ENCODE assay signal across 1 cellular context in the genomic region with DNA sequence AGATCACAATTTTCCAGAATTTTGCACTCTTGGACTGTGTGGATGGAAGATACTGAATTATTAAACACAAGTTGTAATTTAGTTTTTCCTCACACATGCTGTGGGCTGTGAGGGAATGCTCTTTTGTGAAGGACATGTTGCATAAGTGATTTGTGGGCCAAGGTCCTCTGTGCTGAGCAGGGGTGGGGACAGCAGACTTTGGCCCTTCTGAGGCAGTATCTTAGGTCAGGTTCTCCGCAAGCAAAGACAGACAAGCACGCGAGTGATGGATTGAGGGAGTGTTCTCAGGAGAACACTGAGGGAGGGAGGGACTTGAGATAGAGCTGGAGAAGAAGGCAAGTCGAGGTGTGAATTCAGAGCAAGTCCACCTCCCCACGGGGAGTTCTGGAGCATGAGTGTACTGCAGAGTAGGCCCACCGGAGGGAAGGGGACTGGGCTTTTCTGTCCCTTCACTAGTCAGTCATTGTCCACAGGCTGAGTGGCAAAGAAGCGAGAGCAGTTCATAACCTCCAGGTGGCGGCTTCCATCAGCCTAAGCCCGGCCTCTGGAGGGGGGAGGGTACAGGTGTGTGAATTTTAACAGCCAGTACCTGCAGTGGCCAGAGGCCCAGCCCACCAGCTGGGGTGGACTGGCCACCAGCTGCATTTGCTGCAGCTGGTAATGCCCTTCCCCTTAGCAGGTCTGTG.
A peak's percentile ranks its signal among the peaks of the same experiment; 100 is the strongest.
TF ChIP-seq lines count a peak whose summit lies in the region.

No MANE protein-coding gene starts in this region.

TF ChIP-seq in HepG2, 621 proteins besides CTCF, POLR2A, EP300 and RAD21 (continued from another document and continues in another):
- TF ChIP-seq EED (CRISPR knock-in tag; IDR thresholded peaks at IDR 0.05) (no peak), ZNF432 (CRISPR knock-in tag; IDR thresholded peaks at IDR 0.05; ENCODE audit: borderline replicate concordance) (no peak), SSRP1 (CRISPR knock-in tag; IDR thresholded peaks at IDR 0.05) (no peak), ZNF180 (CRISPR knock-in tag; IDR thresholded peaks at IDR 0.05; ENCODE audit: borderline replicate concordance, low read depth) (no peak), ZSCAN20 (CRISPR knock-in tag; IDR thresholded peaks at IDR 0.05; ENCODE audit: borderline replicate concordance) (no peak), ZNF260 (CRISPR knock-in tag; IDR thresholded peaks at IDR 0.05; ENCODE audit: borderline replicate concordance, low read depth) (no peak), SMC3 (IDR thresholded peaks at IDR 0.05; ENCODE audit: low read length) (no peak), GATAD2A (CRISPR knock-in tag; IDR thresholded peaks at IDR 0.05) (peak; percentile 77), NFATC3 (CRISPR knock-in tag; IDR thresholded peaks at IDR 0.05) (no peak), ZNF33A (CRISPR knock-in tag; IDR thresholded peaks at IDR 0.05; ENCODE audit: borderline replicate concordance) (no peak), MAFG (CRISPR knock-in tag; IDR thresholded peaks at IDR 0.05) (no peak), FOSL2 (CRISPR knock-in tag; IDR thresholded peaks at IDR 0.05) (0 out of 2 replicates have a peak, but pooled peaks have one; percentile 10), U2AF2 (IDR thresholded peaks at IDR 0.05; ENCODE audit: low read depth, low read length) (no peak), ZNF577 (CRISPR knock-in tag; IDR thresholded peaks at IDR 0.05; ENCODE audit: borderline replicate concordance, low read depth) (no peak), SRSF1 (optimal IDR thresholded peaks at IDR 0.05; ENCODE audit: low read depth, low read length) (no peak), SP2 (CRISPR knock-in tag; IDR thresholded peaks at IDR 0.05) (no peak)
- TF ChIP-seq, protein P1, sequence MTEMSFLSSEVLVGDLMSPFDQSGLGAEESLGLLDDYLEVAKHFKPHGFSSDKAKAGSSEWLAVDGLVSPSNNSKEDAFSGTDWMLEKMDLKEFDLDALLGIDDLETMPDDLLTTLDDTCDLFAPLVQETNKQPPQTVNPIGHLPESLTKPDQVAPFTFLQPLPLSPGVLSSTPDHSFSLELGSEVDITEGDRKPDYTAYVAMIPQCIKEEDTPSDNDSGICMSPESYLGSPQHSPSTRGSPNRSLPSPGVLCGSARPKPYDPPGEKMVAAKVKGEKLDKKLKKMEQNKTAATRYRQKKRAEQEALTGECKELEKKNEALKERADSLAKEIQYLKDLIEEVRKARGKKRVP (CRISPR knock-in tag; IDR thresholded peaks at IDR 0.05): no peak
- TF ChIP-seq, protein P2, sequence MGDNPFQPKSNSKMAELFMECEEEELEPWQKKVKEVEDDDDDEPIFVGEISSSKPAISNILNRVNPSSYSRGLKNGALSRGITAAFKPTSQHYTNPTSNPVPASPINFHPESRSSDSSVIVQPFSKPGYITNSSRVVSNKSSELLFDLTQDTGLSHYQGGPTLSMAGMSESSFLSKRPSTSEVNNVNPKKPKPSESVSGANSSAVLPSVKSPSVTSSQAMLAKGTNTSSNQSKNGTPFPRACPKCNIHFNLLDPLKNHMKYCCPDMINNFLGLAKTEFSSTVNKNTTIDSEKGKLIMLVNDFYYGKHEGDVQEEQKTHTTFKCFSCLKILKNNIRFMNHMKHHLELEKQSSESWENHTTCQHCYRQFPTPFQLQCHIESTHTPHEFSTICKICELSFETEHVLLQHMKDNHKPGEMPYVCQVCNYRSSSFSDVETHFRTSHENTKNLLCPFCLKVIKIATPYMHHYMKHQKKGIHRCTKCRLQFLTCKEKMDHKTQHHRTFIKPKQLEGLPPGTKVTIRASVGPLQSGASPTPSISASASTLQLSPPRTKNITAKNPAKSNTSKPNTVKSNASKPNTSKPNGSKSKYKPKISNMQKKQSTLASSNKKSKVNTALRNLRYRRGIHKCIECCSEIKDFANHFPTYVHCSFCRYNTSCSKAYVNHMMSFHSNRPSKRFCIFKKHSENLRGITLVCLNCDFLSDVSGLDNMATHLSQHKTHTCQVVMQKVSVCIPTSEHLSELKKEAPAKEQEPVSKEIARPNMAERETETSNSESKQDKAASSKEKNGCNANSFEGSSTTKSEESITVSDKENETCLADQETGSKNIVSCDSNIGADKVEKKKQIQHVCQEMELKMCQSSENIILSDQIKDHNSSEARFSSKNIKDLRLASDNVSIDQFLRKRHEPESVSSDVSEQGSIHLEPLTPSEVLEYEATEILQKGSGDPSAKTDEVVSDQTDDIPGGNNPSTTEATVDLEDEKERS (CRISPR knock-in tag; IDR thresholded peaks at IDR 0.05): no peak
- TF ChIP-seq, protein P3, sequence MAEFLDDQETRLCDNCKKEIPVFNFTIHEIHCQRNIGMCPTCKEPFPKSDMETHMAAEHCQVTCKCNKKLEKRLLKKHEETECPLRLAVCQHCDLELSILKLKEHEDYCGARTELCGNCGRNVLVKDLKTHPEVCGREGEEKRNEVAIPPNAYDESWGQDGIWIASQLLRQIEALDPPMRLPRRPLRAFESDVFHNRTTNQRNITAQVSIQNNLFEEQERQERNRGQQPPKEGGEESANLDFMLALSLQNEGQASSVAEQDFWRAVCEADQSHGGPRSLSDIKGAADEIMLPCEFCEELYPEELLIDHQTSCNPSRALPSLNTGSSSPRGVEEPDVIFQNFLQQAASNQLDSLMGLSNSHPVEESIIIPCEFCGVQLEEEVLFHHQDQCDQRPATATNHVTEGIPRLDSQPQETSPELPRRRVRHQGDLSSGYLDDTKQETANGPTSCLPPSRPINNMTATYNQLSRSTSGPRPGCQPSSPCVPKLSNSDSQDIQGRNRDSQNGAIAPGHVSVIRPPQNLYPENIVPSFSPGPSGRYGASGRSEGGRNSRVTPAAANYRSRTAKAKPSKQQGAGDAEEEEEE (CRISPR knock-in tag; IDR thresholded peaks at IDR 0.05; ENCODE audit: borderline replicate concordance): no peak
- TF ChIP-seq, protein P4, sequence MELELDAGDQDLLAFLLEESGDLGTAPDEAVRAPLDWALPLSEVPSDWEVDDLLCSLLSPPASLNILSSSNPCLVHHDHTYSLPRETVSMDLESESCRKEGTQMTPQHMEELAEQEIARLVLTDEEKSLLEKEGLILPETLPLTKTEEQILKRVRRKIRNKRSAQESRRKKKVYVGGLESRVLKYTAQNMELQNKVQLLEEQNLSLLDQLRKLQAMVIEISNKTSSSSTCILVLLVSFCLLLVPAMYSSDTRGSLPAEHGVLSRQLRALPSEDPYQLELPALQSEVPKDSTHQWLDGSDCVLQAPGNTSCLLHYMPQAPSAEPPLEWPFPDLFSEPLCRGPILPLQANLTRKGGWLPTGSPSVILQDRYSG (CRISPR knock-in tag; IDR thresholded peaks at IDR 0.05): no peak
- TF ChIP-seq, protein P5, sequence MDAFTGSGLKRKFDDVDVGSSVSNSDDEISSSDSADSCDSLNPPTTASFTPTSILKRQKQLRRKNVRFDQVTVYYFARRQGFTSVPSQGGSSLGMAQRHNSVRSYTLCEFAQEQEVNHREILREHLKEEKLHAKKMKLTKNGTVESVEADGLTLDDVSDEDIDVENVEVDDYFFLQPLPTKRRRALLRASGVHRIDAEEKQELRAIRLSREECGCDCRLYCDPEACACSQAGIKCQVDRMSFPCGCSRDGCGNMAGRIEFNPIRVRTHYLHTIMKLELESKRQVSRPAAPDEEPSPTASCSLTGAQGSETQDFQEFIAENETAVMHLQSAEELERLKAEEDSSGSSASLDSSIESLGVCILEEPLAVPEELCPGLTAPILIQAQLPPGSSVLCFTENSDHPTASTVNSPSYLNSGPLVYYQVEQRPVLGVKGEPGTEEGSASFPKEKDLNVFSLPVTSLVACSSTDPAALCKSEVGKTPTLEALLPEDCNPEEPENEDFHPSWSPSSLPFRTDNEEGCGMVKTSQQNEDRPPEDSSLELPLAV (CRISPR knock-in tag; conservative IDR thresholded peaks at IDR 0.05; ENCODE audit: low read depth): no peak
- TF ChIP-seq, protein P6, sequence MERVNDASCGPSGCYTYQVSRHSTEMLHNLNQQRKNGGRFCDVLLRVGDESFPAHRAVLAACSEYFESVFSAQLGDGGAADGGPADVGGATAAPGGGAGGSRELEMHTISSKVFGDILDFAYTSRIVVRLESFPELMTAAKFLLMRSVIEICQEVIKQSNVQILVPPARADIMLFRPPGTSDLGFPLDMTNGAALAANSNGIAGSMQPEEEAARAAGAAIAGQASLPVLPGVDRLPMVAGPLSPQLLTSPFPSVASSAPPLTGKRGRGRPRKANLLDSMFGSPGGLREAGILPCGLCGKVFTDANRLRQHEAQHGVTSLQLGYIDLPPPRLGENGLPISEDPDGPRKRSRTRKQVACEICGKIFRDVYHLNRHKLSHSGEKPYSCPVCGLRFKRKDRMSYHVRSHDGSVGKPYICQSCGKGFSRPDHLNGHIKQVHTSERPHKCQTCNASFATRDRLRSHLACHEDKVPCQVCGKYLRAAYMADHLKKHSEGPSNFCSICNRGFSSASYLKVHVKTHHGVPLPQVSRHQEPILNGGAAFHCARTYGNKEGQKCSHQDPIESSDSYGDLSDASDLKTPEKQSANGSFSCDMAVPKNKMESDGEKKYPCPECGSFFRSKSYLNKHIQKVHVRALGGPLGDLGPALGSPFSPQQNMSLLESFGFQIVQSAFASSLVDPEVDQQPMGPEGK (CRISPR knock-in tag; IDR thresholded peaks at IDR 0.05): 0 out of 2 replicates have a peak, but pooled peaks have one; percentile 33
- TF ChIP-seq, protein P7, sequence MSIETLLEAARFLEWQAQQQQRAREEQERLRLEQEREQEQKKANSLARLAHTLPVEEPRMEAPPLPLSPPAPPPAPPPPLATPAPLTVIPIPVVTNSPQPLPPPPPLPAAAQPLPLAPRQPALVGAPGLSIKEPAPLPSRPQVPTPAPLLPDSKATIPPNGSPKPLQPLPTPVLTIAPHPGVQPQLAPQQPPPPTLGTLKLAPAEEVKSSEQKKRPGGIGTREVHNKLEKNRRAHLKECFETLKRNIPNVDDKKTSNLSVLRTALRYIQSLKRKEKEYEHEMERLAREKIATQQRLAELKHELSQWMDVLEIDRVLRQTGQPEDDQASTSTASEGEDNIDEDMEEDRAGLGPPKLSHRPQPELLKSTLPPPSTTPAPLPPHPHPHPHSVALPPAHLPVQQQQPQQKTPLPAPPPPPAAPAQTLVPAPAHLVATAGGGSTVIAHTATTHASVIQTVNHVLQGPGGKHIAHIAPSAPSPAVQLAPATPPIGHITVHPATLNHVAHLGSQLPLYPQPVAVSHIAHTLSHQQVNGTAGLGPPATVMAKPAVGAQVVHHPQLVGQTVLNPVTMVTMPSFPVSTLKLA (IDR thresholded peaks at IDR 0.05): no peak
- TF ChIP-seq, protein P8, sequence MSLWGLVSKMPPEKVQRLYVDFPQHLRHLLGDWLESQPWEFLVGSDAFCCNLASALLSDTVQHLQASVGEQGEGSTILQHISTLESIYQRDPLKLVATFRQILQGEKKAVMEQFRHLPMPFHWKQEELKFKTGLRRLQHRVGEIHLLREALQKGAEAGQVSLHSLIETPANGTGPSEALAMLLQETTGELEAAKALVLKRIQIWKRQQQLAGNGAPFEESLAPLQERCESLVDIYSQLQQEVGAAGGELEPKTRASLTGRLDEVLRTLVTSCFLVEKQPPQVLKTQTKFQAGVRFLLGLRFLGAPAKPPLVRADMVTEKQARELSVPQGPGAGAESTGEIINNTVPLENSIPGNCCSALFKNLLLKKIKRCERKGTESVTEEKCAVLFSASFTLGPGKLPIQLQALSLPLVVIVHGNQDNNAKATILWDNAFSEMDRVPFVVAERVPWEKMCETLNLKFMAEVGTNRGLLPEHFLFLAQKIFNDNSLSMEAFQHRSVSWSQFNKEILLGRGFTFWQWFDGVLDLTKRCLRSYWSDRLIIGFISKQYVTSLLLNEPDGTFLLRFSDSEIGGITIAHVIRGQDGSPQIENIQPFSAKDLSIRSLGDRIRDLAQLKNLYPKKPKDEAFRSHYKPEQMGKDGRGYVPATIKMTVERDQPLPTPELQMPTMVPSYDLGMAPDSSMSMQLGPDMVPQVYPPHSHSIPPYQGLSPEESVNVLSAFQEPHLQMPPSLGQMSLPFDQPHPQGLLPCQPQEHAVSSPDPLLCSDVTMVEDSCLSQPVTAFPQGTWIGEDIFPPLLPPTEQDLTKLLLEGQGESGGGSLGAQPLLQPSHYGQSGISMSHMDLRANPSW (CRISPR knock-in tag; IDR thresholded peaks at IDR 0.05; ENCODE audit: borderline replicate concordance): no peak
- TF ChIP-seq, protein P9, sequence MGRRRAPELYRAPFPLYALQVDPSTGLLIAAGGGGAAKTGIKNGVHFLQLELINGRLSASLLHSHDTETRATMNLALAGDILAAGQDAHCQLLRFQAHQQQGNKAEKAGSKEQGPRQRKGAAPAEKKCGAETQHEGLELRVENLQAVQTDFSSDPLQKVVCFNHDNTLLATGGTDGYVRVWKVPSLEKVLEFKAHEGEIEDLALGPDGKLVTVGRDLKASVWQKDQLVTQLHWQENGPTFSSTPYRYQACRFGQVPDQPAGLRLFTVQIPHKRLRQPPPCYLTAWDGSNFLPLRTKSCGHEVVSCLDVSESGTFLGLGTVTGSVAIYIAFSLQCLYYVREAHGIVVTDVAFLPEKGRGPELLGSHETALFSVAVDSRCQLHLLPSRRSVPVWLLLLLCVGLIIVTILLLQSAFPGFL (CRISPR knock-in tag; IDR thresholded peaks at IDR 0.05): no peak
- TF ChIP-seq, protein P10, sequence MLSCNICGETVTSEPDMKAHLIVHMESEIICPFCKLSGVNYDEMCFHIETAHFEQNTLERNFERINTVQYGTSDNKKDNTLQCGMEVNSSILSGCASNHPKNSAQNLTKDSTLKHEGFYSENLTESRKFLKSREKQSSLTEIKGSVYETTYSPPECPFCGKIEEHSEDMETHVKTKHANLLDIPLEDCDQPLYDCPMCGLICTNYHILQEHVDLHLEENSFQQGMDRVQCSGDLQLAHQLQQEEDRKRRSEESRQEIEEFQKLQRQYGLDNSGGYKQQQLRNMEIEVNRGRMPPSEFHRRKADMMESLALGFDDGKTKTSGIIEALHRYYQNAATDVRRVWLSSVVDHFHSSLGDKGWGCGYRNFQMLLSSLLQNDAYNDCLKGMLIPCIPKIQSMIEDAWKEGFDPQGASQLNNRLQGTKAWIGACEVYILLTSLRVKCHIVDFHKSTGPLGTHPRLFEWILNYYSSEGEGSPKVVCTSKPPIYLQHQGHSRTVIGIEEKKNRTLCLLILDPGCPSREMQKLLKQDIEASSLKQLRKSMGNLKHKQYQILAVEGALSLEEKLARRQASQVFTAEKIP (CRISPR knock-in tag; IDR thresholded peaks at IDR 0.05; ENCODE audit: borderline replicate concordance): no peak
- TF ChIP-seq, protein P11, sequence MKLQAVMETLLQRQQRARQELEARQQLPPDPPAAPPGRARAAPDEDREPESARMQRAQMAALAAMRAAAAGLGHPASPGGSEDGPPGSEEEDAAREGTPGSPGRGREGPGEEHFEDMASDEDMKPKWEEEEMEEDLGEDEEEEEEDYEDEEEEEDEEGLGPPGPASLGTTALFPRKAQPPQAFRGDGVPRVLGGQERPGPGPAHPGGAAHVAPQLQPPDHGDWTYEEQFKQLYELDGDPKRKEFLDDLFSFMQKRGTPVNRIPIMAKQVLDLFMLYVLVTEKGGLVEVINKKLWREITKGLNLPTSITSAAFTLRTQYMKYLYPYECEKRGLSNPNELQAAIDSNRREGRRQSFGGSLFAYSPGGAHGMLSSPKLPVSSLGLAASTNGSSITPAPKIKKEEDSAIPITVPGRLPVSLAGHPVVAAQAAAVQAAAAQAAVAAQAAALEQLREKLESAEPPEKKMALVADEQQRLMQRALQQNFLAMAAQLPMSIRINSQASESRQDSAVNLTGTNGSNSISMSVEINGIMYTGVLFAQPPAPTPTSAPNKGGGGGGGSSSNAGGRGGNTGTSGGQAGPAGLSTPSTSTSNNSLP (IDR thresholded peaks at IDR 0.05; ENCODE audit: low read depth, low read length): 0 out of 2 replicates have a peak, but pooled peaks have one; percentile 29
- TF ChIP-seq, protein P12, sequence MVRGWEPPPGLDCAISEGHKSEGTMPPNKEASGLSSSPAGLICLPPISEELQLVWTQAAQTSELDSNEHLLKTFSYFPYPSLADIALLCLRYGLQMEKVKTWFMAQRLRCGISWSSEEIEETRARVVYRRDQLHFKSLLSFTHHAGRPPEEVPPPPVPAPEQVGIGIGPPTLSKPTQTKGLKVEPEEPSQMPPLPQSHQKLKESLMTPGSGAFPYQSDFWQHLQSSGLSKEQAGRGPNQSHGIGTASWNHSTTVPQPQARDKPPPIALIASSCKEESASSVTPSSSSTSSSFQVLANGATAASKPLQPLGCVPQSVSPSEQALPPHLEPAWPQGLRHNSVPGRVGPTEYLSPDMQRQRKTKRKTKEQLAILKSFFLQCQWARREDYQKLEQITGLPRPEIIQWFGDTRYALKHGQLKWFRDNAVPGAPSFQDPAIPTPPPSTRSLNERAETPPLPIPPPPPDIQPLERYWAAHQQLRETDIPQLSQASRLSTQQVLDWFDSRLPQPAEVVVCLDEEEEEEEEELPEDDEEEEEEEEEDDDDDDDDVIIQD (CRISPR knock-in tag; IDR thresholded peaks at IDR 0.05; ENCODE audit: low read depth): 0 out of 2 replicates have a peak, but pooled peaks have one; percentile 22
